ENCODE assay signal across 9 cellular contexts in the genomic region with DNA sequence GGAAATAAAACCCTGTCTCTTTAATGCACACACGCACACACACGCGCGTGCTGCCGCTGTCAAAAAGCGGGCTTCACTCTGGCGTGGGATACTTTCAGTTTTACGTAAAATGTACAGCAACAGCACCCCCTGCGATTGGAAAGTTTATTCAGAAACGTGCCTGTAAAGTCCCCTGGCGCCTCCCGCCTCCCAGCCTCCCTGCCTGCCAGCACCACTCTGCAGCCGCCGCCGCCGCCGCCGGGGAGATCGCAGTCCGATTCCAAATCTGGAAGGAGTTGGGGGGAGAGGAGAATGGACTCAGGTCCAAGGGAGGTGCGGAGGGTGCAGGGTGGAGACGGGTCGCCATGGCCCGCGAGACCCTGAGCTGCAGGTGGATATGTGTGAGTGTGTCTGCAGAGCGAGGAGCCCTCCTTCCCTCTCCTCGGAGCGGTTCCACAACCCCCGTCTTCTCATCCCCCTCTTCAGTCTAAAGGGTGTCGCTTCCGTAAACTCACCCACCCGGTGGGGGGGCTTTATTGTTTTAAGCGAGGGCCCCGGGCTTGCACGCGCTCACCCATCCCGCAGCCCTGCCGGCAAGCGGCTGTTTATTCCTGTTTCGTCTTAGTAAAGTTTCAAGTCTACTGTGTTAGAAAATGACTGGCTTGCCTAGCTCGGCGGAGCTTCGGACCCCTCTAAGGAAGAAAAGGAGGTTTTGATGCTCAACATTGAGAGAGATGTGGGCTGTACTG. TPM values are rescaled to one million over a fixed set of nuclear protein-coding genes. Genes with fewer than 3 reads are reported as not detected.
A peak's percentile ranks its signal among the peaks of the same experiment; 100 is the strongest.
DNase-seq lines count a peak whose midpoint lies in the region; ATAC-seq, FAIRE-seq and TF ChIP-seq lines count a peak whose summit lies in the region.
"Had no signal": no experiment of that assay in that cellular context is flagged by ENCODE, and none has a peak within 500 bp of the region (broad histone marks: within the 10 kb centered on the region; RNA-seq: fewer than 3 reads in every experiment).

No MANE protein-coding gene starts in this region.

- H3K79me2 ChIP-seq in OCI-LY1 (ENCODE audit: insufficient read depth, low read length), result no peaks in the 10 kb centered on the region

- peak; percentile 74 for DNase-seq in DMS114 treated with DMSO at 0.1 percent for 48 hours (lab: John Stamatoyannopoulos, UW; ENCODE audit: unreplicated experiment)
- DNase-seq in foreskin keratinocyte, result peak in 1 of 2 donors; percentile 66
- DNase-seq in pancreas, result peak; percentile 67 to 84 (median 80)
- no peak for DNase-seq in superior temporal gyrus (ENCODE audit: extremely low spot score)

- H3K27me3 ChIP-seq in OCI-LY1 (ENCODE audit: insufficient read depth, low read length) (no peaks in the 10 kb centered on the region), foreskin keratinocyte (peaks cover 31% of the 10 kb centered on the region), pancreas (no peaks in the 10 kb centered on the region)

- H3K9me2 ChIP-seq in OCI-LY1 (ENCODE audit: low read depth, low read length), result no peaks in the 10 kb centered on the region

- WGBS in pancreas, 2 donors, result 0 to 1% methylated on average over 39 to 43 of the region's 43 CpGs

- TF ChIP-seq CTCF in OCI-LY1 (IDR thresholded peaks at IDR 0.05; ENCODE audit: low read length) (peak; percentile 47), foreskin keratinocyte (conservative IDR thresholded peaks at IDR 0.05) (peak; percentile 65), pancreas (IDR thresholded peaks at IDR 0.05) (no peak)

- H3K4me3 ChIP-seq in OCI-LY1 (ENCODE audit: low read depth, low read length, poor library complexity, severe bottlenecking) (peak overlapping the region; percentile 78), pancreas (peak overlapping the region; percentile 62 to 76 (median 68))

- H2AFZ ChIP-seq in OCI-LY1 (ENCODE audit: low read length), result no peak overlapping the region

- H3K4me3 Mint-ChIP-seq in activated T-helper 17 cell treated with anti-CD3 and anti-CD28 coated beads, Interleukin-2, amount 50 U/mL, for 72 hours, result peak overlapping the region; percentile 74

- no peaks in the 10 kb centered on the region; the same call in 1 of the 2 replicates for H3F3A ChIP-seq in OCI-LY1 (ENCODE audit: insufficient read depth, low read length)

- no peaks in the 10 kb centered on the region for H3K9me3 ChIP-seq in OCI-LY1 (ENCODE audit: low read length)
- no peaks in the 10 kb centered on the region for H3K9me3 ChIP-seq in pancreas

- peaks cover under 1% of the 10 kb centered on the region for H3K36me3 Mint-ChIP-seq in activated T-helper 17 cell treated with anti-CD3 and anti-CD28 coated beads, Interleukin-2, amount 50 U/mL, for 72 hours (ENCODE audit: low read depth)

- intact Hi-C loops in pancreas (cut with DNase I), result no loop called here

- H4K20me1 ChIP-seq in OCI-LY1 (ENCODE audit: insufficient read depth, low read length), result no peaks in the 10 kb centered on the region

- H3K4me1 Mint-ChIP-seq in activated T-helper 17 cell treated with anti-CD3 and anti-CD28 coated beads, Interleukin-2, amount 50 U/mL, for 72 hours, result peaks cover 11% of the 10 kb centered on the region

- peaks cover 47% of the 10 kb centered on the region for H3K27me3 Mint-ChIP-seq in activated T-helper 17 cell treated with anti-CD3 and anti-CD28 coated beads, Interleukin-2, amount 50 U/mL, for 72 hours

- H3K4me1 ChIP-seq in OCI-LY1 (ENCODE audit: insufficient read depth, low read length, severe bottlenecking), result peaks cover 47% of the 10 kb centered on the region
- peaks cover 10% of the 10 kb centered on the region for H3K4me1 ChIP-seq in foreskin keratinocyte
- H3K4me1 ChIP-seq in pancreas, result peaks cover 0 to 5% (median 0%) of the 10 kb centered on the region in 3 donors

- peak; percentile 47 for ATAC-seq in GM19395 (IDR thresholded peaks at IDR 0.05; ENCODE audit: unreplicated experiment)
- ATAC-seq in HG03469 (IDR thresholded peaks at IDR 0.05; ENCODE audit: unreplicated experiment), result peak; percentile 30
- peak; percentile 43 for ATAC-seq in activated T-helper 17 cell treated with anti-CD3 and anti-CD28 coated beads, Interleukin-2, amount 50 U/mL, for 72 hours (replicated peaks)
- ATAC-seq in foreskin keratinocyte, result peak; percentile 62
- peak; percentile 45 to 65 (median 57) for ATAC-seq in pancreas

- H3K27ac Mint-ChIP-seq in activated T-helper 17 cell treated with anti-CD3 and anti-CD28 coated beads, Interleukin-2, amount 50 U/mL, for 72 hours, result no peak overlapping the region

- peak overlapping the region; percentile 43; the same call in 1 of the 2 replicates for H3K9ac ChIP-seq in OCI-LY1 (ENCODE audit: low read length)

- no peak for FAIRE-seq in pancreas (lab: Jason Lieb, UNC)
- FAIRE-seq: islet of Langerhans had no signal

- H3K36me3 ChIP-seq in OCI-LY1 (ENCODE audit: insufficient read depth, low read length) (no peaks in the 10 kb centered on the region), pancreas (no peaks in the 10 kb centered on the region)

- H3K27ac ChIP-seq in OCI-LY1 (ENCODE audit: low read depth, low read length, poor library complexity, severe bottlenecking) (peak overlapping the region; percentile 51), foreskin keratinocyte (peak overlapping the region; percentile 47), pancreas (peak overlapping the region; percentile 84 to 92 (median 91))

- peak overlapping the region; percentile 96 for H3K4me2 ChIP-seq in OCI-LY1 (ENCODE audit: low read length)

- no peaks in the 10 kb centered on the region for H3K9me3 Mint-ChIP-seq in activated T-helper 17 cell treated with anti-CD3 and anti-CD28 coated beads, Interleukin-2, amount 50 U/mL, for 72 hours

RNA-seq across cellular contexts. Expression of gene BCL11A, which starts 1.8 kb away (rescaled TPM):
- under 1 TPM in 1 of 2 donors, not detected in 1; 0.90 TPM for total RNA-seq in activated T-helper 17 cell treated with anti-CD3 and anti-CD28 coated beads, Interleukin-2, amount 50 U/mL, for 72 hours
- total RNA-seq in foreskin keratinocyte (7.1 and 7.2 TPM in 2 replicates), pancreas (10 to 100 TPM in 5 of 6 donors, 1 to 10 TPM in 1; 9.4 to 16.1 (median 13.3) TPM)
- polyA plus RNA-seq in foreskin keratinocyte (5.3 and 6.9 TPM in 2 replicates), pancreas (1 to 10 TPM; 4.4 to 8.1 TPM)

Comparison
In these comparisons a context has a peak if more than half of its experiments do, and no peak if none do; other contexts are left out.
1. CTCF ChIP-seq: peak in OCI-LY1 (single experiment) and foreskin keratinocyte (single experiment); none in pancreas (0 of 4).
2. Peak in every context shown above with its lines, with median percentiles within 50 percentile points of each other: ATAC-seq and H3K27ac ChIP-seq.